Comparison of ENCODE assay signal across 1 cellular context in the genomic region with DNA sequence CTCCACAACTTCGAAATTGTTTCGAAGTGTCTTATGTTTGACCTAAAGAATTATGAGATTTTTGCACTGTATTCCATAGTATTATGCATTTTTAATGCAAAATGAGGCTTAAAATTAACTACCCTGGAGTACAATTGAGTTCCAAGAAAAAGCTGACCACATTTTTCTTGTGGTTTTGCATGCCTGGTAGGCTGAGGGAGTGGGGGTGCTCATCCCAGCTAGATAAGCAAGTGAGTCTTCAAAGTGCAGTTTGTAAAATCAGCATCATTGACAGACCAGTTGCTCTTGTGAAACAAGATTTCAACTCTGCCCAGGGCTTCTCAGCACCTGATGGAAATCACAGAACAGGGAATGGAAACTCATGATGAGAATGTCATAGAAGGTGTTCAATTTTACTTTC.
TF ChIP-seq lines count a peak whose summit lies in the region.

No MANE protein-coding gene starts in this region.

TF ChIP-seq in HepG2, 621 proteins besides CTCF, POLR2A, EP300 and RAD21 (continued from another document):
- TF ChIP-seq, protein P1, sequence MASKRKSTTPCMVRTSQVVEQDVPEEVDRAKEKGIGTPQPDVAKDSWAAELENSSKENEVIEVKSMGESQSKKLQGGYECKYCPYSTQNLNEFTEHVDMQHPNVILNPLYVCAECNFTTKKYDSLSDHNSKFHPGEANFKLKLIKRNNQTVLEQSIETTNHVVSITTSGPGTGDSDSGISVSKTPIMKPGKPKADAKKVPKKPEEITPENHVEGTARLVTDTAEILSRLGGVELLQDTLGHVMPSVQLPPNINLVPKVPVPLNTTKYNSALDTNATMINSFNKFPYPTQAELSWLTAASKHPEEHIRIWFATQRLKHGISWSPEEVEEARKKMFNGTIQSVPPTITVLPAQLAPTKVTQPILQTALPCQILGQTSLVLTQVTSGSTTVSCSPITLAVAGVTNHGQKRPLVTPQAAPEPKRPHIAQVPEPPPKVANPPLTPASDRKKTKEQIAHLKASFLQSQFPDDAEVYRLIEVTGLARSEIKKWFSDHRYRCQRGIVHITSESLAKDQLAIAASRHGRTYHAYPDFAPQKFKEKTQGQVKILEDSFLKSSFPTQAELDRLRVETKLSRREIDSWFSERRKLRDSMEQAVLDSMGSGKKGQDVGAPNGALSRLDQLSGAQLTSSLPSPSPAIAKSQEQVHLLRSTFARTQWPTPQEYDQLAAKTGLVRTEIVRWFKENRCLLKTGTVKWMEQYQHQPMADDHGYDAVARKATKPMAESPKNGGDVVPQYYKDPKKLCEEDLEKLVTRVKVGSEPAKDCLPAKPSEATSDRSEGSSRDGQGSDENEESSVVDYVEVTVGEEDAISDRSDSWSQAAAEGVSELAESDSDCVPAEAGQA (IDR thresholded peaks at IDR 0.05; ENCODE audit: low read depth), result no peak
- TF ChIP-seq, protein P1 (CRISPR knock-in tag; IDR thresholded peaks at IDR 0.05; ENCODE audit: borderline replicate concordance), result no peak
- TF ChIP-seq ZNF136 (CRISPR knock-in tag; IDR thresholded peaks at IDR 0.05; ENCODE audit: low read depth), result no peak
- TF ChIP-seq, protein P2, sequence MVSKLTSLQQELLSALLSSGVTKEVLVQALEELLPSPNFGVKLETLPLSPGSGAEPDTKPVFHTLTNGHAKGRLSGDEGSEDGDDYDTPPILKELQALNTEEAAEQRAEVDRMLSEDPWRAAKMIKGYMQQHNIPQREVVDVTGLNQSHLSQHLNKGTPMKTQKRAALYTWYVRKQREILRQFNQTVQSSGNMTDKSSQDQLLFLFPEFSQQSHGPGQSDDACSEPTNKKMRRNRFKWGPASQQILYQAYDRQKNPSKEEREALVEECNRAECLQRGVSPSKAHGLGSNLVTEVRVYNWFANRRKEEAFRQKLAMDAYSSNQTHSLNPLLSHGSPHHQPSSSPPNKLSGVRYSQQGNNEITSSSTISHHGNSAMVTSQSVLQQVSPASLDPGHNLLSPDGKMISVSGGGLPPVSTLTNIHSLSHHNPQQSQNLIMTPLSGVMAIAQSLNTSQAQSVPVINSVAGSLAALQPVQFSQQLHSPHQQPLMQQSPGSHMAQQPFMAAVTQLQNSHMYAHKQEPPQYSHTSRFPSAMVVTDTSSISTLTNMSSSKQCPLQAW (CRISPR knock-in tag; IDR thresholded peaks at IDR 0.05), result no peak
- TF ChIP-seq HHEX (CRISPR knock-in tag; IDR thresholded peaks at IDR 0.05), result no peak
- TF ChIP-seq, protein P3, sequence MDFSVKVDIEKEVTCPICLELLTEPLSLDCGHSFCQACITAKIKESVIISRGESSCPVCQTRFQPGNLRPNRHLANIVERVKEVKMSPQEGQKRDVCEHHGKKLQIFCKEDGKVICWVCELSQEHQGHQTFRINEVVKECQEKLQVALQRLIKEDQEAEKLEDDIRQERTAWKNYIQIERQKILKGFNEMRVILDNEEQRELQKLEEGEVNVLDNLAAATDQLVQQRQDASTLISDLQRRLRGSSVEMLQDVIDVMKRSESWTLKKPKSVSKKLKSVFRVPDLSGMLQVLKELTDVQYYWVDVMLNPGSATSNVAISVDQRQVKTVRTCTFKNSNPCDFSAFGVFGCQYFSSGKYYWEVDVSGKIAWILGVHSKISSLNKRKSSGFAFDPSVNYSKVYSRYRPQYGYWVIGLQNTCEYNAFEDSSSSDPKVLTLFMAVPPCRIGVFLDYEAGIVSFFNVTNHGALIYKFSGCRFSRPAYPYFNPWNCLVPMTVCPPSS (IDR thresholded peaks at IDR 0.05), result no peak
- no peak for TF ChIP-seq NR2F1 (CRISPR knock-in tag; IDR thresholded peaks at IDR 0.05)
- TF ChIP-seq MATR3 (CRISPR knock-in tag; IDR thresholded peaks at IDR 0.05), result no peak
- TF ChIP-seq ZNF605 (CRISPR knock-in tag; IDR thresholded peaks at IDR 0.05), result no peak
